8 cellular contexts compared by ENCODE assay signal in genomic region chr17:41666708-41667279, GRCh38. TPM values are rescaled to one million over a fixed set of nuclear protein-coding genes. Genes with fewer than 3 reads are reported as not detected.
A peak's percentile ranks its signal among the peaks of the same experiment; 100 is the strongest.
DNase-seq lines count a peak whose midpoint lies in the region; ATAC-seq and TF ChIP-seq lines count a peak whose summit lies in the region.

No MANE protein-coding gene starts in this region.

- H3K27me3 ChIP-seq in CD8-positive, alpha-beta memory T cell (ENCODE audit: insufficient read depth, low read length, poor library complexity, severe bottlenecking), result no peaks in the 10 kb centered on the region
- no peaks in the 10 kb centered on the region for H3K27me3 ChIP-seq in foreskin keratinocyte
- peaks cover 0 to 11% (median 8%) of the 10 kb centered on the region in 3 experiments for H3K27me3 ChIP-seq in neuronal stem cell (ENCODE audit: control insufficient read depth in 3 of 3, insufficient read depth in 3 of 3, low read depth in 1 of 3, low read length in 3 of 3)

- H3K9me3 Mint-ChIP-seq in CD8-positive, alpha-beta memory T cell, result no peaks in the 10 kb centered on the region

- peak overlapping the region; percentile 87 to 95 (median 89) for H3K4me3 Mint-ChIP-seq in CD8-positive, alpha-beta memory T cell

- peak overlapping the region; percentile 95 for H2AFZ ChIP-seq in neuronal stem cell (ENCODE audit: low read length)

- H3K4me1 ChIP-seq in CD8-positive, alpha-beta memory T cell (ENCODE audit: insufficient read depth, low read length), result peaks cover 14% of the 10 kb centered on the region
- peaks cover 27% of the 10 kb centered on the region for H3K4me1 ChIP-seq in foreskin keratinocyte
- peaks cover 8 to 11% of the 10 kb centered on the region in 2 donors for H3K4me1 ChIP-seq in neuronal stem cell (ENCODE audit: control insufficient read depth in 2 of 2, insufficient read depth in 1 of 2, low read depth in 1 of 2, low read length in 2 of 2)

- no peaks in the 10 kb centered on the region for H3K79me1 ChIP-seq in neuronal stem cell (ENCODE audit: low read depth, low read length)

- no peaks in the 10 kb centered on the region for H3K36me3 Mint-ChIP-seq in CD8-positive, alpha-beta memory T cell

- peak overlapping the region; percentile 38 for H2AK5ac ChIP-seq in neuronal stem cell (ENCODE audit: low read depth, low read length)

- peak overlapping the region; percentile 95 for H2BK120ac ChIP-seq in neuronal stem cell (ENCODE audit: low read depth, low read length)

- peak overlapping the region; percentile 93 for H3K4me2 ChIP-seq in neuronal stem cell (ENCODE audit: insufficient read depth, low read length, poor library complexity, severe bottlenecking)

- no peak overlapping the region for H4K91ac ChIP-seq in neuronal stem cell (ENCODE audit: low read depth, low read length, poor library complexity)

- H3K4me1 Mint-ChIP-seq in CD8-positive, alpha-beta memory T cell, result peaks cover 19 to 29% (median 26%) of the 10 kb centered on the region in 3 donors

- peak; percentile 91 for TF ChIP-seq CTCF in RWPE1 (conservative IDR thresholded peaks at IDR 0.05; ENCODE audit: low read depth)
- peak; percentile 94 for TF ChIP-seq CTCF in foreskin keratinocyte (conservative IDR thresholded peaks at IDR 0.05)

- H3K9ac ChIP-seq in neuronal stem cell (ENCODE audit: low read depth, low read length, poor library complexity), result peak overlapping the region; percentile 86

- CTCF ChIA-PET in CD8-positive, alpha-beta memory T cell (lab: Charles Lee), result interaction anchor here (0.7 to 13.9 kb wide), 17 partner anchors 9 to 1063 kb away, joined by 3 to 311 read pairs (median 4); partner anchors contain the start of genes EIF1 and KRT19
- CTCF ChIA-PET in RWPE1 (lab: Yijun Ruan, JAX), result interaction anchor here (0.6 to 8.2 kb wide), 14 partner anchors 10 to 1126 kb away, joined by 3 to 321 read pairs (median 4); partner anchors contain the start of genes EIF1, KRT15 and KRT17

- H3K27ac ChIP-seq in CD8-positive, alpha-beta memory T cell (ENCODE audit: low read depth, low read length), result peak overlapping the region; percentile 86
- H3K27ac ChIP-seq in RWPE1, result peak overlapping the region; percentile 100
- H3K27ac ChIP-seq in foreskin keratinocyte, result peak overlapping the region; percentile 94
- no peak overlapping the region for H3K27ac ChIP-seq in neuronal stem cell (replicated peaks; ENCODE audit: low read length)
- peak overlapping the region; percentile 79 for H3K27ac ChIP-seq in substantia nigra (ENCODE audit: low read depth, low read length, poor library complexity, severe bottlenecking)

- H3K4ac ChIP-seq in neuronal stem cell (ENCODE audit: low read length), result no peak overlapping the region

- peak overlapping the region; percentile 77 for H4K8ac ChIP-seq in neuronal stem cell (ENCODE audit: low read depth, low read length)

- H3K36me3 ChIP-seq in CD8-positive, alpha-beta memory T cell (ENCODE audit: insufficient read depth, low read length), result no peaks in the 10 kb centered on the region
- H3K36me3 ChIP-seq in neuronal stem cell (replicated peaks in 1 of 2; ENCODE audit: control insufficient read depth in 2 of 2, insufficient read depth in 2 of 2, low read length in 2 of 2), result no peaks in the 10 kb centered on the region

- peak overlapping the region; percentile 81 for H3K23ac ChIP-seq in neuronal stem cell (ENCODE audit: low read depth, low read length, poor library complexity)

- H2BK12ac ChIP-seq in neuronal stem cell (ENCODE audit: low read length), result peak overlapping the region; percentile 92

- H3K14ac ChIP-seq in neuronal stem cell (ENCODE audit: low read length), result peak overlapping the region; percentile 65

- peak overlapping the region; percentile 78 for H3K4me3 ChIP-seq in CD8-positive, alpha-beta memory T cell (ENCODE audit: low read length)
- peak overlapping the region; percentile 44 to 70 for H3K4me3 ChIP-seq in neuronal stem cell (ENCODE audit: low read length in 2 of 2)

- peak overlapping the region; percentile 88 for H2BK15ac ChIP-seq in neuronal stem cell (ENCODE audit: low read length)

- H3K9me3 ChIP-seq in CD8-positive, alpha-beta memory T cell (ENCODE audit: low read length), result no peaks in the 10 kb centered on the region
- H3K9me3 ChIP-seq in neuronal stem cell (replicated peaks in 1 of 2; ENCODE audit: control insufficient read depth in 2 of 2, insufficient read depth in 1 of 2, low read depth in 1 of 2, low read length in 2 of 2), result no peaks in the 10 kb centered on the region

- peak; percentile 44 for ATAC-seq in GM21423 (IDR thresholded peaks at IDR 0.05; ENCODE audit: unreplicated experiment)
- peak; percentile 26 for ATAC-seq in foreskin keratinocyte

- WGBS in neuronal stem cell (ENCODE audit: extremely low coverage in 2 of 2, insufficient read length in 2 of 2, insufficient replicate concordance in 1 of 2), 2 donors, result no CpG with 5 or more reads among the region's 23 CpGs

- H2BK5ac ChIP-seq in neuronal stem cell (ENCODE audit: low read length), result no peak overlapping the region

- H3K18ac ChIP-seq in neuronal stem cell (ENCODE audit: low read length), result peak overlapping the region; percentile 89

- POLR2A ChIA-PET in CD8-positive, alpha-beta memory T cell (lab: Charles Lee), result interaction anchor here (0.6 to 5.0 kb wide), 7 partner anchors 12 to 848 kb away, joined by 3 to 104 read pairs (median 5); partner anchors contain the start of gene EIF1
- POLR2A ChIA-PET in RWPE1 (lab: Yijun Ruan, JAX; ENCODE audit: low non-redundant PET), result no interaction called here

- peak overlapping the region; percentile 91 to 100 (median 99) for H3K27ac Mint-ChIP-seq in CD8-positive, alpha-beta memory T cell

- H3K27me3 Mint-ChIP-seq in CD8-positive, alpha-beta memory T cell, result no peaks in the 10 kb centered on the region

- peak; percentile 79 to 88 (median 82) for DNase-seq in CD8-positive, alpha-beta memory T cell
- DNase-seq in LHCN-M2 (ENCODE audit: low read depth) (peak; percentile 56), RWPE1 (ENCODE audit: low spot score) (peak; percentile 82), foreskin keratinocyte (no peak), neuronal stem cell (ENCODE audit: low spot score) (peak; percentile 77), substantia nigra (lab: John Stamatoyannopoulos, UW) (peak in 46 of 49 donors; percentile 20 to 87 (median 66))
- DNase-seq in activated effector memory CD4-positive, alpha-beta T cell treated with Interleukin-2 at 50 U/mL for 16 hours, result peak; percentile 80

RNA-seq across cellular contexts. Expression of gene EIF1, which starts 21.9 kb away (rescaled TPM):
- total RNA-seq in CD8-positive, alpha-beta memory T cell, result 1,000 to 10,000 TPM; 1,446 to 1,504 TPM
- 1,526 TPM for polyA plus RNA-seq in CD8-positive, alpha-beta memory T cell
- 56.9 and 63.7 TPM in 2 replicates for total RNA-seq in LHCN-M2 (2014; rRNA removed)
- 768 TPM for polyA plus RNA-seq in LHCN-M2 (2012)
- total RNA-seq in foreskin keratinocyte, result 346 and 364 TPM in 2 replicates
- polyA plus RNA-seq in foreskin keratinocyte, result 1,004 and 1,032 TPM in 2 replicates
- polyA plus RNA-seq in neuronal stem cell (2013, experiment 1 of 2), result 353 TPM
- polyA plus RNA-seq in neuronal stem cell (2013, experiment 2 of 2), result 340 TPM

RNA-seq across cellular contexts. Expression of gene KRT17, which starts 42.4 kb away (rescaled TPM):
- under 1 TPM in 1 of 2 experiments, not detected in 1; 0.35 TPM for total RNA-seq in CD8-positive, alpha-beta memory T cell
- not detected for polyA plus RNA-seq in CD8-positive, alpha-beta memory T cell
- total RNA-seq in LHCN-M2 (2014; rRNA removed), result 6.9 and 11.0 TPM in 2 replicates
- 9.4 TPM for polyA plus RNA-seq in LHCN-M2 (2012)
- 3,495 and 3,975 TPM in 2 replicates for total RNA-seq in foreskin keratinocyte
- 3,974 and 4,528 TPM in 2 replicates for polyA plus RNA-seq in foreskin keratinocyte
- polyA plus RNA-seq in neuronal stem cell (2013, experiment 1 of 2), result 0.07 TPM
- polyA plus RNA-seq in neuronal stem cell (2013, experiment 2 of 2), result 0.03 TPM

RNA-seq across cellular contexts. Expression of gene GAST, which starts 45.3 kb away (rescaled TPM):
- not detected for total RNA-seq in CD8-positive, alpha-beta memory T cell
- polyA plus RNA-seq in CD8-positive, alpha-beta memory T cell, result not detected
- total RNA-seq in LHCN-M2 (2014; rRNA removed) (not detected in 2 replicates), foreskin keratinocyte (0.37 and 0.42 TPM in 2 replicates)
- not detected for polyA plus RNA-seq in LHCN-M2 (2012)
- 0.62 and 0.78 TPM in 2 replicates for polyA plus RNA-seq in foreskin keratinocyte
- not detected for polyA plus RNA-seq in neuronal stem cell (2013, experiment 1 of 2)
- not detected for polyA plus RNA-seq in neuronal stem cell (2013, experiment 2 of 2)

RNA-seq across cellular contexts. Expression of gene KRT16, which starts 54.2 kb away (rescaled TPM):
- not detected for total RNA-seq in CD8-positive, alpha-beta memory T cell
- polyA plus RNA-seq in CD8-positive, alpha-beta memory T cell, result not detected
- total RNA-seq in LHCN-M2 (2014; rRNA removed) (not detected in 2 replicates), foreskin keratinocyte (115 and 208 TPM in 2 replicates)
- polyA plus RNA-seq in LHCN-M2 (2012), result 0.06 TPM
- polyA plus RNA-seq in foreskin keratinocyte, result 132 and 240 TPM in 2 replicates
- polyA plus RNA-seq in neuronal stem cell (2013, experiment 1 of 2), result not detected
- polyA plus RNA-seq in neuronal stem cell (2013, experiment 2 of 2), result 0.03 TPM

Comparison
In these comparisons a context has a peak if more than half of its experiments do, and no peak if none do; other contexts are left out.
1. DNase-seq: peak in CD8-positive, alpha-beta memory T cell (5 of 5), LHCN-M2 (single experiment), RWPE1 (single experiment), activated effector memory CD4-positive, alpha-beta T cell treated with Interleukin-2 at 50 U/mL for 16 hours (single experiment), neuronal stem cell (single experiment) and substantia nigra (46 of 49); none in foreskin keratinocyte (0 of 2).
2. RNA of gene KRT17, which starts 42.4 kb away (total RNA-seq): 3,495 to 3,975 TPM in foreskin keratinocyte; 6.9 to 11.0 TPM in LHCN-M2 and 0.35 TPM in CD8-positive, alpha-beta memory T cell; every median in the first group is over 100 times any median in the second.